ENCODE assay signal across 13 cellular contexts in genomic region chr1:165837838-165838364, GRCh38.
"Had no signal": no experiment of that assay in that cellular context is flagged by ENCODE, and none has a peak within 500 bp of the region (broad histone marks: within the 10 kb centered on the region; RNA-seq: fewer than 3 reads in every experiment).

No MANE protein-coding gene starts in this region.

- H3K27me3 ChIP-seq: neutrophil, right atrium auricular region, tibial nerve had no signal

- FAIRE-seq: astrocyte had no signal

- H3K27ac ChIP-seq: neutrophil, right atrium auricular region, tibial nerve had no signal

- H3K9me3 ChIP-seq: neutrophil, right atrium auricular region, tibial nerve had no signal

- H3K36me3 ChIP-seq: neutrophil, right atrium auricular region, tibial nerve had no signal

- H3K4me3 ChIP-seq: right atrium auricular region, tibial nerve had no signal

- DNase-seq: activated CD4-positive, alpha-beta memory T cell treated with anti-CD3 and anti-CD28 coated beads for 36 hours; activated CD4-positive, alpha-beta T cell treated with anti-CD3 and anti-CD28 coated beads for 1 hour; activated naive CD4-positive, alpha-beta T cell treated with Interleukin-2 at 50 U/mL for 16 hours; activated naive CD8-positive, alpha-beta T cell treated with anti-CD3 and anti-CD28 coated beads, Interleukin-2, amount 50 U/mL, for 24 hours; effector CD4-positive, alpha-beta T cell; hippocampal formation; mammary epithelial cell; naive thymus-derived CD4-positive, alpha-beta T cell; posterior cingulate gyrus had no signal
